Comparison of ENCODE assay signal across 20 cellular contexts in genomic region chr6:148435386-148435785, GRCh38.
DNase-seq lines count a peak whose midpoint lies in the region; ATAC-seq and TF ChIP-seq lines count a peak whose summit lies in the region.
"Had no signal": no experiment of that assay in that cellular context is flagged by ENCODE, and none has a peak within 500 bp of the region (broad histone marks: within the 10 kb centered on the region; RNA-seq: fewer than 3 reads in every experiment).

No MANE protein-coding gene starts in this region.

- no peak overlapping the region for H4K8ac ChIP-seq in IMR-90 (ENCODE audit: low read depth in 2 of 2, low read length in 2 of 2)
- H4K8ac ChIP-seq in mesendoderm (ENCODE audit: low read depth, low read length): no peak overlapping the region

- no TSS peak for BruUV-seq in IMR-90 (replicated peaks; lab: Mats Ljungman, UMichigan)

- no CpG with 5 or more reads among the region's 2 CpGs for WGBS in IMR-90 (ENCODE audit: extremely low coverage in 2 of 2, insufficient read length in 1 of 2), 2 experiments
- WGBS in body of pancreas, 2 donors: 48 to 61% methylated on average over 2 of the region's 2 CpGs
- no CpG with 5 or more reads among the region's 2 CpGs for WGBS in mesendoderm (ENCODE audit: extremely low coverage, insufficient coverage, low lambda C conversion rate)

- no peak overlapping the region for H2BK120ac ChIP-seq in IMR-90 (ENCODE audit: low read depth, low read length)
- no peak overlapping the region for H2BK120ac ChIP-seq in mesendoderm (ENCODE audit: low read depth, low read length)

- H2BK5ac ChIP-seq in IMR-90 (ENCODE audit: low read depth, low read length, poor library complexity, severe bottlenecking) (peak overlapping the region; percentile 29), mesendoderm (ENCODE audit: low read length) (no peak overlapping the region)

- no peaks in the 10 kb centered on the region for H4K20me1 ChIP-seq in IMR-90 (ENCODE audit: insufficient read depth, low read length)

- DNase-seq in AG08396 (ENCODE audit: low spot score) (peak; percentile 15), IMR-90 (peak; percentile 59), choroid plexus epithelial cell (ENCODE audit: low read depth) (peak; percentile 84), left lung (no peak), body of pancreas (no peak), mesendoderm (no peak), NCI-H446 (lab: John Stamatoyannopoulos, UW) (no peak), NCI-H1048 (lab: John Stamatoyannopoulos, UW) (no peak)
- DNase-seq: activated CD4-positive, alpha-beta T cell treated with anti-CD3 and anti-CD28 coated beads, Interleukin-2, amount 10 ng/mL, durations not matched to agents 7 days and 5 days; activated CD8-positive, alpha-beta memory T cell treated with anti-CD3 and anti-CD28 coated beads, Interleukin-2, amount 50 U/mL, for 4 hours; activated gamma-delta T cell; amniotic stem cell; CD8-positive, alpha-beta T cell; DMS53; effector memory CD8-positive, alpha-beta T cell; natural killer cell; NCI-H1092; NCI-H524 treated with DMSO at 0.1 percent for 48 hours; posterior cingulate gyrus; stimulated activated CD4-positive, alpha-beta T cell treated with anti-CD3 and anti-CD28 coated beads, Interleukin-4, amount 100 ng/mL, for 4 hours had no signal

- ATAC-seq in IMR-90 (ENCODE audit: low read depth) (no peak; the same call in 1 of the 2 replicates), left lung (peak; percentile 50), body of pancreas (no peak)
- ATAC-seq: CD8-positive, alpha-beta T cell; effector memory CD8-positive, alpha-beta T cell; natural killer cell had no signal

- in situ Hi-C loops in IMR-90 (cut with MboI; ENCODE audit: low sequenced_read_pairs): no loop called here

- no peaks in the 10 kb centered on the region for H3K36me3 ChIP-seq in IMR-90 (ENCODE audit: control insufficient read depth, insufficient read depth, low read length)
- H3K36me3 ChIP-seq in left lung: no peaks in the 10 kb centered on the region
- no peaks in the 10 kb centered on the region for H3K36me3 ChIP-seq in body of pancreas (replicated peaks in 1 of 2; ENCODE audit: insufficient read depth in 1 of 2, low read depth in 2 of 2)
- no peaks in the 10 kb centered on the region for H3K36me3 ChIP-seq in mesendoderm (ENCODE audit: control insufficient read depth, insufficient read depth, low read length)

- H2AFZ ChIP-seq in IMR-90 (replicated peaks; ENCODE audit: low read length, poor library complexity): no peak overlapping the region

- peaks cover 5% of the 10 kb centered on the region for H3K9me1 ChIP-seq in IMR-90 (ENCODE audit: insufficient read depth, low read length)

- H2BK15ac ChIP-seq in IMR-90 (ENCODE audit: low read depth, low read length) (no peak overlapping the region; the same call in 2 of the 3 replicates), mesendoderm (replicated peaks; ENCODE audit: low read depth) (no peak overlapping the region)

- H3K9me3 ChIP-seq in IMR-90 (ENCODE audit: control insufficient read depth, insufficient read depth, low read length) (0 out of 2 replicates have a peak, but pooled peaks cover 2% of the 10 kb centered on the region), left lung (no peaks in the 10 kb centered on the region), body of pancreas (no peaks in the 10 kb centered on the region)

- no peak overlapping the region for H2AK9ac ChIP-seq in IMR-90 (replicated peaks; ENCODE audit: low read depth, low read length, poor library complexity)

- H3K4me3 ChIP-seq in IMR-90 (ENCODE audit: insufficient read depth, low read depth, low read length) (no peak overlapping the region), choroid plexus epithelial cell (ENCODE audit: low read depth, low read length) (no peak overlapping the region), left lung (no peak overlapping the region), body of pancreas (no peak overlapping the region), mesendoderm (ENCODE audit: low read length) (no peak overlapping the region)

- intact Hi-C loops in IMR-90 (cut with micrococcal nuclease): no loop called here
- intact Hi-C loops in left lung (cut with DNase I): no loop called here
- intact Hi-C loops in body of pancreas (cut with DNase I): no loop called here

- H3K18ac ChIP-seq in IMR-90 (ENCODE audit: low read depth, low read length): no peak overlapping the region
- no peak overlapping the region for H3K18ac ChIP-seq in mesendoderm (ENCODE audit: low read length)

- no peak for TF ChIP-seq POLR2A in IMR-90 (IDR thresholded peaks at IDR 0.05; ENCODE audit: low read depth, low read length)
- TF ChIP-seq POLR2A in body of pancreas (IDR thresholded peaks at IDR 0.05): no peak

- no peak overlapping the region for H3K9ac ChIP-seq in IMR-90 (ENCODE audit: low read depth, low read length)
- no peak overlapping the region for H3K9ac ChIP-seq in mesendoderm (ENCODE audit: low read length)

- H2BK20ac ChIP-seq in IMR-90 (ENCODE audit: low read depth, low read length): no peak overlapping the region

- dilution Hi-C loops in IMR-90 (cut with HindIII; ENCODE audit: low sequenced_read_pairs, unreplicated experiment): no loop called here

- no peak for TF ChIP-seq CTCF in IMR-90 (conservative IDR thresholded peaks at IDR 0.05; ENCODE audit: low read depth, low read length)
- TF ChIP-seq CTCF in choroid plexus epithelial cell (conservative IDR thresholded peaks at IDR 0.05; ENCODE audit: low read depth, low read length): no peak
- TF ChIP-seq CTCF in left lung (IDR thresholded peaks at IDR 0.05): no peak
- TF ChIP-seq CTCF in body of pancreas (IDR thresholded peaks at IDR 0.05): no peak

- H3K79me1 ChIP-seq in IMR-90 (ENCODE audit: low read depth in 1 of 2, low read length in 2 of 2): peaks cover 9 to 49% of the 10 kb centered on the region in 2 experiments
- no peaks in the 10 kb centered on the region for H3K79me1 ChIP-seq in mesendoderm (ENCODE audit: low read length)

- H3K56ac ChIP-seq in IMR-90 (ENCODE audit: extremely low read depth, insufficient read depth, low read length) (no peak overlapping the region), mesendoderm (ENCODE audit: low read length) (no peak overlapping the region)

- no peak overlapping the region for H3K27ac ChIP-seq in IMR-90 (ENCODE audit: insufficient read depth, low read length)
- H3K27ac ChIP-seq in left lung: peak overlapping the region in 1 of 2 donors; percentile 21
- H3K27ac ChIP-seq in body of pancreas: no peak overlapping the region
- no peak overlapping the region for H3K27ac ChIP-seq in mesendoderm (ENCODE audit: low read depth, low read length)

- H3K4me1 ChIP-seq in IMR-90 (ENCODE audit: control insufficient read depth, insufficient read depth, low read length) (peaks cover 3% of the 10 kb centered on the region), left lung (peaks cover 0 to 17% of the 10 kb centered on the region in 2 donors), body of pancreas (no peaks in the 10 kb centered on the region), mesendoderm (ENCODE audit: control insufficient read depth, low read depth, low read length) (no peaks in the 10 kb centered on the region)

- peak overlapping the region; percentile 19; the same call in 1 of the 2 replicates for H3K14ac ChIP-seq in IMR-90 (replicated peaks; ENCODE audit: low read depth, low read length)

- H3K79me2 ChIP-seq in mesendoderm (ENCODE audit: control insufficient read depth, insufficient read depth, low read length): no peaks in the 10 kb centered on the region

- no peak overlapping the region for H4K91ac ChIP-seq in IMR-90 (ENCODE audit: insufficient read depth, low read depth, low read length)

- H3K4ac ChIP-seq in IMR-90 (ENCODE audit: low read depth, low read length): no peak overlapping the region
- H3K4ac ChIP-seq in mesendoderm (ENCODE audit: low read depth, low read length): no peak overlapping the region

- no peak overlapping the region for H3K4me2 ChIP-seq in IMR-90 (ENCODE audit: low read depth, low read length)
- no peak overlapping the region for H3K4me2 ChIP-seq in mesendoderm (ENCODE audit: low read length)

- POLR2A ChIA-PET in IMR-90 (lab: Charles Lee; ENCODE audit: unreplicated experiment): no interaction called here

- no peak for TF ChIP-seq RAD21 in IMR-90 (IDR thresholded peaks at IDR 0.05; ENCODE audit: low read length)

- H3K27me3 ChIP-seq in IMR-90 (ENCODE audit: control insufficient read depth, insufficient read depth, low read length): no peaks in the 10 kb centered on the region
- no peaks in the 10 kb centered on the region for H3K27me3 ChIP-seq in left lung
- no peaks in the 10 kb centered on the region for H3K27me3 ChIP-seq in body of pancreas
- no peaks in the 10 kb centered on the region for H3K27me3 ChIP-seq in mesendoderm (ENCODE audit: insufficient read depth, low read length, poor library complexity)

- H4K5ac ChIP-seq in IMR-90 (ENCODE audit: low read depth, low read length): no peak overlapping the region
- no peak overlapping the region for H4K5ac ChIP-seq in mesendoderm (ENCODE audit: low read length)

- CTCF ChIA-PET in IMR-90 (lab: Yijun Ruan, JAX): interaction anchor here (0.7 to 0.9 kb wide), 2 partner anchors 21 to 1412 kb away, joined by 3 to 4 read pairs; no protein-coding TSS in a partner anchor

- H2AK5ac ChIP-seq in IMR-90 (ENCODE audit: low read depth, low read length) (no peak overlapping the region), mesendoderm (ENCODE audit: low read length) (no peak overlapping the region)

- no peak overlapping the region for H3K23ac ChIP-seq in IMR-90 (ENCODE audit: low read depth, low read length)
- H3K23ac ChIP-seq in mesendoderm (ENCODE audit: low read length): no peak overlapping the region

TF ChIP-seq in IMR-90, 13 proteins besides CTCF, POLR2A, EP300 and RAD21 (continues in another document):
- TF ChIP-seq NFE2L2 (IDR thresholded peaks at IDR 0.05; ENCODE audit: low read depth, low read length) (no peak), BHLHE40 (IDR thresholded peaks at IDR 0.05; ENCODE audit: low read depth, low read length) (peak; percentile 42; the same call in 1 of the 2 replicates), FOS (IDR thresholded peaks at IDR 0.05; ENCODE audit: low read depth, low read length) (no peak), MAFK (IDR thresholded peaks at IDR 0.05; ENCODE audit: low read depth, low read length) (no peak), CEBPB (IDR thresholded peaks at IDR 0.05; ENCODE audit: low read depth, low read length) (peak; percentile 95), ELK1 (IDR thresholded peaks at IDR 0.05; ENCODE audit: borderline replicate concordance, low read depth, low read length) (no peak), CHD1 (IDR thresholded peaks at IDR 0.05; ENCODE audit: low read depth, low read length) (no peak), SMC3 (IDR thresholded peaks at IDR 0.05; ENCODE audit: low read depth, low read length) (no peak), RCOR1 (IDR thresholded peaks at IDR 0.05; ENCODE audit: insufficient replicate concordance, low read length) (no peak)

Comparison
In these comparisons a context has a peak if more than half of its experiments do, and no peak if none do; other contexts are left out.
1. DNase-seq: peak in AG08396 (single experiment), IMR-90 (single experiment) and choroid plexus epithelial cell (single experiment); none in left lung (0 of 2), body of pancreas (0 of 4), mesendoderm (single experiment), NCI-H446 (0 of 2) and NCI-H1048 (single experiment).